1 cellular context compared by ENCODE assay signal in the genomic region with DNA sequence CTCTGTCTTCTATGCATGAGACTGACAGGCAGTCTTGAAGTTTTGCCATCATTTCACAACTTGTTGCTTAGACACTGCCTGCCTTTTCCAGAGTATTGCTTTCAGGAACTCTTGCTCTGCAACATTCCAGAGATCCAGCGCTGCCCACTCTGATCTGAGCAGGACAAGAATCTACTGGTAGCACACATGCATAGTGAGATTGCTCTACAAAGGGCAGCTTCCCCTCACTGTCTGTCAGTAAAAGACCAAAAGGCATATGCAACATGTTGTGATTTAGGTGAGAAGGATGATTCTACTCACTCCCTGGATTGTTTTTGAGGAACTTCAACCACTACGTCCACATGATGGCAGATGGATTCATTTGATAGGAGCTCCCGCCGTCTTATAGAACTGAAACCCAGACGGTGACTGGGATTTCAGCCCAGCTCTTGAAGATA.
TF ChIP-seq lines count a peak whose summit lies in the region.

No MANE protein-coding gene starts in this region.

TF ChIP-seq in GM23338, 12 proteins besides CTCF, POLR2A, EP300 and RAD21 (continued from another document):
- TF ChIP-seq POLR2AphosphoS5 (IDR thresholded peaks at IDR 0.05; ENCODE audit: low read depth) (no peak), ZNF331 (CRISPR knock-in tag; IDR thresholded peaks at IDR 0.05; ENCODE audit: low read depth) (no peak), JUNB (IDR thresholded peaks at IDR 0.05; ENCODE audit: unreplicated experiment) (no peak), EZH2 (IDR thresholded peaks at IDR 0.05; ENCODE audit: low read depth, unreplicated experiment) (no peak), EZH2phosphoT487 (IDR thresholded peaks at IDR 0.05; ENCODE audit: unreplicated experiment) (no peak), ZNF114 (CRISPR knock-in tag; IDR thresholded peaks at IDR 0.05) (no peak), CREB1 (CRISPR knock-in tag; IDR thresholded peaks at IDR 0.05; ENCODE audit: low read depth) (no peak), NANOG (IDR thresholded peaks at IDR 0.05; ENCODE audit: borderline replicate concordance) (no peak)
- TF ChIP-seq, protein P1, sequence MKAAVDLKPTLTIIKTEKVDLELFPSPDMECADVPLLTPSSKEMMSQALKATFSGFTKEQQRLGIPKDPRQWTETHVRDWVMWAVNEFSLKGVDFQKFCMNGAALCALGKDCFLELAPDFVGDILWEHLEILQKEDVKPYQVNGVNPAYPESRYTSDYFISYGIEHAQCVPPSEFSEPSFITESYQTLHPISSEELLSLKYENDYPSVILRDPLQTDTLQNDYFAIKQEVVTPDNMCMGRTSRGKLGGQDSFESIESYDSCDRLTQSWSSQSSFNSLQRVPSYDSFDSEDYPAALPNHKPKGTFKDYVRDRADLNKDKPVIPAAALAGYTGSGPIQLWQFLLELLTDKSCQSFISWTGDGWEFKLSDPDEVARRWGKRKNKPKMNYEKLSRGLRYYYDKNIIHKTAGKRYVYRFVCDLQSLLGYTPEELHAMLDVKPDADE (IDR thresholded peaks at IDR 0.05) = no peak
- TF ChIP-seq, protein P2, sequence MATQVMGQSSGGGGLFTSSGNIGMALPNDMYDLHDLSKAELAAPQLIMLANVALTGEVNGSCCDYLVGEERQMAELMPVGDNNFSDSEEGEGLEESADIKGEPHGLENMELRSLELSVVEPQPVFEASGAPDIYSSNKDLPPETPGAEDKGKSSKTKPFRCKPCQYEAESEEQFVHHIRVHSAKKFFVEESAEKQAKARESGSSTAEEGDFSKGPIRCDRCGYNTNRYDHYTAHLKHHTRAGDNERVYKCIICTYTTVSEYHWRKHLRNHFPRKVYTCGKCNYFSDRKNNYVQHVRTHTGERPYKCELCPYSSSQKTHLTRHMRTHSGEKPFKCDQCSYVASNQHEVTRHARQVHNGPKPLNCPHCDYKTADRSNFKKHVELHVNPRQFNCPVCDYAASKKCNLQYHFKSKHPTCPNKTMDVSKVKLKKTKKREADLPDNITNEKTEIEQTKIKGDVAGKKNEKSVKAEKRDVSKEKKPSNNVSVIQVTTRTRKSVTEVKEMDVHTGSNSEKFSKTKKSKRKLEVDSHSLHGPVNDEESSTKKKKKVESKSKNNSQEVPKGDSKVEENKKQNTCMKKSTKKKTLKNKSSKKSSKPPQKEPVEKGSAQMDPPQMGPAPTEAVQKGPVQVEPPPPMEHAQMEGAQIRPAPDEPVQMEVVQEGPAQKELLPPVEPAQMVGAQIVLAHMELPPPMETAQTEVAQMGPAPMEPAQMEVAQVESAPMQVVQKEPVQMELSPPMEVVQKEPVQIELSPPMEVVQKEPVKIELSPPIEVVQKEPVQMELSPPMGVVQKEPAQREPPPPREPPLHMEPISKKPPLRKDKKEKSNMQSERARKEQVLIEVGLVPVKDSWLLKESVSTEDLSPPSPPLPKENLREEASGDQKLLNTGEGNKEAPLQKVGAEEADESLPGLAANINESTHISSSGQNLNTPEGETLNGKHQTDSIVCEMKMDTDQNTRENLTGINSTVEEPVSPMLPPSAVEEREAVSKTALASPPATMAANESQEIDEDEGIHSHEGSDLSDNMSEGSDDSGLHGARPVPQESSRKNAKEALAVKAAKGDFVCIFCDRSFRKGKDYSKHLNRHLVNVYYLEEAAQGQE (IDR thresholded peaks at IDR 0.05; ENCODE audit: unreplicated experiment) = no peak
